ENCODE assay signal across 23 cellular contexts in genomic region chr1:181079920-181080319, GRCh38. TPM values are rescaled to one million over a fixed set of nuclear protein-coding genes. Genes with fewer than 3 reads are reported as not detected.
A peak's percentile ranks its signal among the peaks of the same experiment; 100 is the strongest.
DNase-seq lines count a peak whose midpoint lies in the region; ATAC-seq, FAIRE-seq and TF ChIP-seq lines count a peak whose summit lies in the region.
"Had no signal": no experiment of that assay in that cellular context is flagged by ENCODE, and none has a peak within 500 bp of the region (broad histone marks: within the 10 kb centered on the region; RNA-seq: fewer than 3 reads in every experiment).

No MANE protein-coding gene starts in this region.

- 84% methylated on average over 4 of the region's 4 CpGs for WGBS in A549 (ENCODE audit: missing lambda C conversion rate)

- no peaks in the 10 kb centered on the region for H3K36me3 ChIP-seq in BLaER1 treated with 17β-estradiol and CSF1 and Interleukin-3, amounts not matched to agents 10 nM and 100 nM
- H3K36me3 ChIP-seq in OCI-LY3 (replicated peaks; ENCODE audit: low read depth, low read length): no peaks in the 10 kb centered on the region
- H3K36me3 ChIP-seq: MG63 had no signal

- H3K4me3 ChIP-seq in A549: no peak overlapping the region
- no peak overlapping the region for H3K4me3 ChIP-seq in BLaER1 treated with 17β-estradiol and CSF1 and Interleukin-3, amounts not matched to agents 10 nM and 100 nM
- no peak overlapping the region for H3K4me3 ChIP-seq in OCI-LY3 (ENCODE audit: low read length)
- H3K4me3 ChIP-seq: MG63, PC-9 had no signal

- peaks cover 36% of the 10 kb centered on the region for H3K4me1 Mint-ChIP-seq in dendritic cell treated with granulocyte-macrophage colony-stimulating factor and Interleukin-4, amounts not matched to agents 40 ng/mL and 50 ng/mL, for 4 days (ENCODE audit: low read depth)

- CTCF ChIA-PET in A549 (lab: Yijun Ruan, JAX): interaction anchor here (0.6 to 3.9 kb wide), 8 partner anchors 12 to 345 kb away, joined by 3 to 41 read pairs (median 4); no protein-coding TSS in a partner anchor

- no peaks in the 10 kb centered on the region for H3K36me3 Mint-ChIP-seq in dendritic cell treated with granulocyte-macrophage colony-stimulating factor and Interleukin-4, amounts not matched to agents 40 ng/mL and 50 ng/mL, for 4 days (ENCODE audit: low read depth)
- H3K36me3 Mint-ChIP-seq: CD8-positive, alpha-beta T cell had no signal

- no peak for TF ChIP-seq EP300 in A549 (IDR thresholded peaks at IDR 0.05)

- H3K27ac ChIP-seq in A549 (peak overlapping the region; percentile 16 to 87; a peak in 4 of 6 replicates), OCI-LY3 (ENCODE audit: low read length) (no peak overlapping the region)
- peak overlapping the region in 5 of 11 experiments; percentile 22 to 54 (median 38); a peak in 7 of 22 replicates for H3K27ac ChIP-seq in BLaER1 treated with 17β-estradiol and CSF1 and Interleukin-3, amounts not matched to agents 10 nM and 100 nM
- H3K27ac ChIP-seq: PC-9 had no signal

- TF ChIP-seq CTCF in A549 (IDR thresholded peaks at IDR 0.05) (no peak), OCI-LY3 (IDR thresholded peaks at IDR 0.05; ENCODE audit: low read depth, low read length) (no peak)

- no peak for FAIRE-seq in A549 (lab: Jason Lieb, UNC)

- no peak overlapping the region for H3K9ac ChIP-seq in BLaER1 treated with 17β-estradiol and CSF1 and Interleukin-3, amounts not matched to agents 10 nM and 100 nM
- no peak overlapping the region for H3K9ac ChIP-seq in OCI-LY3 (ENCODE audit: low read length)

- no peaks in the 10 kb centered on the region for H3K9me3 ChIP-seq in A549
- H3K9me3 ChIP-seq in BLaER1 treated with 17β-estradiol and CSF1 and Interleukin-3, amounts not matched to agents 10 nM and 100 nM (replicated peaks in 1 of 11): peaks cover 5 to 7% (median 6%) of the 10 kb centered on the region in 11 experiments
- no peaks in the 10 kb centered on the region; the same call in 1 of the 2 replicates for H3K9me3 ChIP-seq in OCI-LY3 (ENCODE audit: insufficient read depth, low read length)
- H3K9me3 ChIP-seq: MG63 had no signal

- H3K27me3 Mint-ChIP-seq in dendritic cell treated with granulocyte-macrophage colony-stimulating factor and Interleukin-4, amounts not matched to agents 40 ng/mL and 50 ng/mL, for 4 days: peaks cover 3% of the 10 kb centered on the region

- H3K4me2 ChIP-seq in A549 (peak overlapping the region; percentile 66; the same call in 2 of the 3 replicates), OCI-LY3 (ENCODE audit: low read length) (peak overlapping the region; percentile 36)
- H3K4me2 ChIP-seq in BLaER1 treated with 17β-estradiol and CSF1 and Interleukin-3, amounts not matched to agents 10 nM and 100 nM: peak overlapping the region in 10 of 11 experiments; percentile 21 to 83 (median 67); a peak in 18 of 22 replicates
- H3K4me2 ChIP-seq: PC-9 had no signal

- H3K27ac Mint-ChIP-seq in dendritic cell treated with granulocyte-macrophage colony-stimulating factor and Interleukin-4, amounts not matched to agents 40 ng/mL and 50 ng/mL, for 4 days: peak overlapping the region; percentile 66
- H3K27ac Mint-ChIP-seq: CD8-positive, alpha-beta T cell; IgD-negative memory B cell had no signal

- POLR2A ChIA-PET in A549 (lab: Yijun Ruan, JAX): interaction anchor here (0.9 to 2.6 kb wide), 4 partner anchors 9 to 58 kb away, joined by 3 to 8 read pairs (median 5); no protein-coding TSS in a partner anchor

- H3K4me3 Mint-ChIP-seq in dendritic cell treated with granulocyte-macrophage colony-stimulating factor and Interleukin-4, amounts not matched to agents 40 ng/mL and 50 ng/mL, for 4 days: no peak overlapping the region
- H3K4me3 Mint-ChIP-seq: CD8-positive, alpha-beta T cell; IgD-negative memory B cell had no signal

- TF ChIP-seq RAD21 in A549 (conservative IDR thresholded peaks at IDR 0.05 in 1 of 2, IDR thresholded peaks at IDR 0.05 in 1 of 2): no peak

- intact Hi-C loops in dendritic cell treated with granulocyte-macrophage colony-stimulating factor and Interleukin-4, amounts not matched to agents 40 ng/mL and 50 ng/mL, for 4 days (cut with micrococcal nuclease): loop anchor here (2.0 to 10.0 kb wide), 2 partner anchors 15 to 565 kb away; no protein-coding TSS in a partner anchor

- no peak for TF ChIP-seq POLR2A in A549 (IDR thresholded peaks at IDR 0.05; ENCODE audit: low read length)

- H4K20me1 ChIP-seq in BLaER1 treated with 17β-estradiol and CSF1 and Interleukin-3, amounts not matched to agents 10 nM and 100 nM: no peaks in the 10 kb centered on the region
- no peaks in the 10 kb centered on the region for H4K20me1 ChIP-seq in OCI-LY3 (ENCODE audit: insufficient read depth, low read length)

- ATAC-seq in A549 (no peak), esophagus mucosa (no peak)
- ATAC-seq: CD8-positive, alpha-beta T cell had no signal

- DNase-seq in A549 (ENCODE audit: low read depth in 1 of 2, low spot score in 1 of 2): no peak
- no peak for DNase-seq in AG08395 (ENCODE audit: low spot score)
- DNase-seq in occipital lobe (lab: John Stamatoyannopoulos, UW): no peak
- no peak for DNase-seq in NCI-H2227 (lab: John Stamatoyannopoulos, UW; ENCODE audit: unreplicated experiment)
- DNase-seq: C1 segment of cervical spinal cord; CD8-positive, alpha-beta T cell; DMS153; GOT3; Kasumi-1; MG63; NCI-H1417; NCI-H1694 treated with DMSO at 0.1 percent for 48 hours; NCI-H2081 treated with DMSO at 0.1 percent for 48 hours; NCI-H2171 treated with DMSO at 0.1 percent for 48 hours; NCI-H446 treated with DMSO at 0.1 percent for 48 hours; PC-9; RPMI8226; SHP77 treated with DMSO at 0.1 percent for 48 hours had no signal

- no peaks in the 10 kb centered on the region for H3K27me3 ChIP-seq in BLaER1 treated with 17β-estradiol and CSF1 and Interleukin-3, amounts not matched to agents 10 nM and 100 nM
- H3K27me3 ChIP-seq in OCI-LY3 (ENCODE audit: low read depth, low read length): peaks cover 55% of the 10 kb centered on the region
- H3K27me3 ChIP-seq: MG63 had no signal

- no peaks in the 10 kb centered on the region for H3K9me3 Mint-ChIP-seq in dendritic cell treated with granulocyte-macrophage colony-stimulating factor and Interleukin-4, amounts not matched to agents 40 ng/mL and 50 ng/mL, for 4 days
- H3K9me3 Mint-ChIP-seq: CD8-positive, alpha-beta T cell; IgD-negative memory B cell had no signal

- H2AFZ ChIP-seq in OCI-LY3 (ENCODE audit: low read depth, low read length): no peak overlapping the region
- H2AFZ ChIP-seq: PC-9 had no signal

- no peaks in the 10 kb centered on the region for H3K79me2 ChIP-seq in OCI-LY3 (ENCODE audit: low read length)

- H3K4me1 ChIP-seq in A549: peaks cover 72% of the 10 kb centered on the region
- H3K4me1 ChIP-seq in BLaER1 treated with 17β-estradiol and CSF1 and Interleukin-3, amounts not matched to agents 10 nM and 100 nM: peaks cover 50 to 62% (median 56%) of the 10 kb centered on the region in 10 experiments
- H3K4me1 ChIP-seq in OCI-LY3 (ENCODE audit: low read length): peaks cover 39% of the 10 kb centered on the region

TF ChIP-seq in A549, 52 proteins besides CTCF, POLR2A, EP300 and RAD21 (continues in another document):
- TF ChIP-seq KDM5A (IDR thresholded peaks at IDR 0.05): no peak
- no peak for TF ChIP-seq MAFK (IDR thresholded peaks at IDR 0.05; ENCODE audit: partially characterized antibody)
- TF ChIP-seq, protein P1, sequence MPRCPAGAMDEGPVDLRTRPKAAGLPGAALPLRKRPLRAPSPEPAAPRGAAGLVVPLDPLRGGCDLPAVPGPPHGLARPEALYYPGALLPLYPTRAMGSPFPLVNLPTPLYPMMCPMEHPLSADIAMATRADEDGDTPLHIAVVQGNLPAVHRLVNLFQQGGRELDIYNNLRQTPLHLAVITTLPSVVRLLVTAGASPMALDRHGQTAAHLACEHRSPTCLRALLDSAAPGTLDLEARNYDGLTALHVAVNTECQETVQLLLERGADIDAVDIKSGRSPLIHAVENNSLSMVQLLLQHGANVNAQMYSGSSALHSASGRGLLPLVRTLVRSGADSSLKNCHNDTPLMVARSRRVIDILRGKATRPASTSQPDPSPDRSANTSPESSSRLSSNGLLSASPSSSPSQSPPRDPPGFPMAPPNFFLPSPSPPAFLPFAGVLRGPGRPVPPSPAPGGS (IDR thresholded peaks at IDR 0.05): no peak
- no peak for TF ChIP-seq FOXS1 (CRISPR knock-in tag; IDR thresholded peaks at IDR 0.05)
- TF ChIP-seq KDM1A (IDR thresholded peaks at IDR 0.05; ENCODE audit: low read depth): no peak
- TF ChIP-seq CHD2 (IDR thresholded peaks at IDR 0.05; ENCODE audit: low read length, partially characterized antibody): no peak

RNA-seq across cellular contexts. Expression of gene IER5, which starts 8.6 kb away (rescaled TPM):
- polyA plus RNA-seq in A549 (2011; rRNA removed): 21.2 and 26.8 TPM in 2 replicates
- polyA plus RNA-seq in A549 (2012; cell fraction: cytosol; rRNA removed): 26.3 and 34.1 TPM in 2 replicates
- 60.6 and 73.2 TPM in 2 replicates for polyA plus RNA-seq in A549 (2012; cell fraction: nucleus; rRNA removed)
- polyA plus RNA-seq in A549 (2017; fragmentation: RNase III; extraction: RNeasy Plus Mini Kit Qiagen cat#74134 plus additional on column Dnase treatment): 40.2 to 43.4 TPM (median 40.5 TPM) in 3 replicates
- polyA minus RNA-seq in A549 (2011; rRNA and poly(A)+ RNA removed): 20.8 and 29.5 TPM in 2 replicates
- total RNA-seq in esophagus mucosa: 21.4 TPM
- 29.0 TPM for total RNA-seq in occipital lobe

RNA-seq across cellular contexts. Expression of gene MR1, which starts 46.1 kb away (rescaled TPM):
- 17.2 and 20.8 TPM in 2 replicates for polyA plus RNA-seq in A549 (2011; rRNA removed)
- polyA plus RNA-seq in A549 (2012; cell fraction: cytosol; rRNA removed): 2.8 and 3.7 TPM in 2 replicates
- polyA plus RNA-seq in A549 (2012; cell fraction: nucleus; rRNA removed): 2.5 and 2.8 TPM in 2 replicates
- 8.3 to 10.7 TPM (median 9.1 TPM) in 3 replicates for polyA plus RNA-seq in A549 (2017; fragmentation: RNase III; extraction: RNeasy Plus Mini Kit Qiagen cat#74134 plus additional on column Dnase treatment)
- 17.2 and 21.9 TPM in 2 replicates for polyA minus RNA-seq in A549 (2011; rRNA and poly(A)+ RNA removed)
- 16.3 TPM for total RNA-seq in esophagus mucosa
- total RNA-seq in occipital lobe: 0.62 TPM

RNA-seq across cellular contexts. Expression of gene STX6, which starts 57.2 kb away (rescaled TPM):
- polyA plus RNA-seq in A549 (2011; rRNA removed) (17.7 and 19.2 TPM in 2 replicates), A549 (2017; fragmentation: RNase III; extraction: RNeasy Plus Mini Kit Qiagen cat#74134 plus additional on column Dnase treatment) (18.2 to 21.5 TPM (median 20.6 TPM) in 3 replicates)
- 7.5 and 9.0 TPM in 2 replicates for polyA plus RNA-seq in A549 (2012; cell fraction: cytosol; rRNA removed)
- 6.0 and 8.0 TPM in 2 replicates for polyA plus RNA-seq in A549 (2012; cell fraction: nucleus; rRNA removed)
- polyA minus RNA-seq in A549 (2011; rRNA and poly(A)+ RNA removed): 21.6 and 23.4 TPM in 2 replicates
- total RNA-seq in esophagus mucosa (26.3 TPM), occipital lobe (86.9 TPM)

Comparison
In these comparisons a context has a peak if more than half of its experiments do, and no peak if none do; other contexts are left out.
1. RNA of gene MR1, which starts 46.1 kb away (total RNA-seq): 16.3 TPM in esophagus mucosa (single experiment); 0.62 TPM in occipital lobe (single experiment); every median in the first group is over 10 times any median in the second.
2. Peak in every context shown above with its lines, with median percentiles within 50 percentile points of each other: H3K4me2 ChIP-seq.